In the genomic region with DNA sequence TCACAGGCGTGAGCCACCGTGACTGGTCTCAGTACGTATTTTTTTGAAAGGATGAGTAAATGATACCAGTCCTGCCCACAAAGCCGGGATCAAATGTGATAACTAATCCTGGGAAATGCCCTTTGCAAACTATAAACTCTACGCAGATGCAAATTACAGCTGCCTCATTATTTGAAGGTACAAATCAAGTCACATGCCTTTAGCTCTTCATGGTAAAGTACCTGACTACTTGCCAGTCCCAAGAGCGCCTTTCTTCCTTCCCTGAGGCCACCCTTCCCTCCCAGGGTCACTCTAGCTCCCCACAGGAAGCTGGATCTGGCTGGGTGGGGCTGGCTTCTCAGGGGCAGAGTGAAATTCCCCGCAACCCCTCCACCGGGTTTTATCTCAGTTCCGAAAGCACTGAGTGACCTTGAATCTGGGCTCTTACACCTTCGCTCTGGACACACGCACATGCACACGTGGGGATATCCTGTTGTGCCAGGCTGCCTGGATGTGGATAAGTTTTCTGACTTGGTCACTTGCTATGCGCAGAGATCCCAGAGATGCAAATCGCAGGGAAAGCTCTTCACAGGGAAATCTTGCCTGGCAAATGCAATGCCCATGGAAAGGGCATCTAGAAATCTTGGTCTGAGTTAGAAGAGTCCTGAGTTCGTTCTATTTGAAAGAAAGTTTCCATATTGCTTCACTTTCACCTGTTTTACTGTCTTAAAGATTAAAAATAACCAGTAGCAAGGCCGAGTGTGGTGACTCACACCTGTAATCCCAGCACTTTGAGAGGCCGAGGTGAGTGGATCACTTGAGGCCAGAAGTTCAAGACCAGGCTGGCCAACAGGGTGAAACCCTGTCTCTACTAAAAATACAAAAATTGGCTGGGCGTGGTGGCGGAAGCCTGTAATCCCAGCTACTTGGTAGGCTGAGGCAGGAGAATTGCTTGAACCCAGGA, we compare ENCODE assay signal across 13 cellular contexts. TPM values are rescaled to one million over a fixed set of nuclear protein-coding genes. Genes with fewer than 3 reads are reported as not detected.
DNase-seq lines count a peak whose midpoint lies in the region; ATAC-seq and TF ChIP-seq lines count a peak whose summit lies in the region.
"Had no signal": no experiment of that assay in that cellular context is flagged by ENCODE, and none has a peak within 500 bp of the region (broad histone marks: within the 10 kb centered on the region; RNA-seq: fewer than 3 reads in every experiment).

No MANE protein-coding gene starts in this region.

- H3K9me3 ChIP-seq in OCI-LY1 (ENCODE audit: low read length) = peaks cover 10% of the 10 kb centered on the region; the same call in 1 of the 2 replicates
- peaks cover 0 to 11% (median 0%) of the 10 kb centered on the region in 3 donors for H3K9me3 ChIP-seq in esophagus squamous epithelium
- H3K9me3 ChIP-seq in left lung = peaks cover 0 to 5% of the 10 kb centered on the region in 2 donors
- H3K9me3 ChIP-seq in upper lobe of right lung = peaks cover 11% of the 10 kb centered on the region
- H3K9me3 ChIP-seq: prostate gland had no signal

- intact Hi-C loops in esophagus squamous epithelium (cut with DNase I) (no loop called here), left lung (cut with DNase I) (no loop called here), upper lobe of right lung (cut with DNase I) (loop anchor here (10.0 kb wide), 1 partner anchor 57 kb away; no protein-coding TSS in a partner anchor)

- no peak overlapping the region for H2AFZ ChIP-seq in OCI-LY1 (ENCODE audit: low read length)

- ATAC-seq in left lung = peak; percentile 88
- ATAC-seq in upper lobe of right lung = peak; percentile 83
- ATAC-seq in stimulated activated naive CD8-positive, alpha-beta T cell treated with anti-CD3 and anti-CD28 coated beads, Interleukin-15, Interleukin-2, amounts not matched to agents 100 U/mL and 50 U/mL, for 24 hours = no peak

- H3K27ac ChIP-seq in OCI-LY1 (ENCODE audit: low read depth, low read length, poor library complexity, severe bottlenecking) (peak overlapping the region; percentile 44), esophagus squamous epithelium (peak overlapping the region in 3 of 4 donors; percentile 42 to 56 (median 45)), left lung (peak overlapping the region; percentile 7 to 21), upper lobe of right lung (peak overlapping the region; percentile 67)
- H3K27ac ChIP-seq: prostate gland had no signal

- H4K20me1 ChIP-seq in OCI-LY1 (ENCODE audit: insufficient read depth, low read length) = no peaks in the 10 kb centered on the region

- DNase-seq in esophagus squamous epithelium (lab: John Stamatoyannopoulos, UW) (no peak), left lung (no peak), upper lobe of right lung (no peak), Ammon's horn (ENCODE audit: low spot score) (no peak), RPMI8226 (no peak)
- DNase-seq in stimulated activated naive CD8-positive, alpha-beta T cell treated with anti-CD3 and anti-CD28 coated beads, Interleukin-15, Interleukin-2, amounts not matched to agents 100 U/mL and 50 U/mL, for 24 hours = no peak
- DNase-seq: activated CD4-positive, alpha-beta T cell treated with anti-CD3 and anti-CD28 coated beads, Interleukin-2, amount 50 U/mL, for 48 hours; activated naive CD8-positive, alpha-beta T cell treated with anti-CD3 and anti-CD28 coated beads, Interleukin-2, amount 10 ng/mL, durations not matched to agents 7 days and 5 days; activated T-cell treated with anti-CD3 and anti-CD28 coated beads, Interleukin-2, amount 50 U/mL, for 48 hours; C1 segment of cervical spinal cord; NCI-H2171 treated with DMSO at 0.1 percent for 48 hours had no signal

- no peak for TF ChIP-seq POLR2A in esophagus squamous epithelium (IDR thresholded peaks at IDR 0.05)

- no peaks in the 10 kb centered on the region for H3F3A ChIP-seq in OCI-LY1 (ENCODE audit: insufficient read depth, low read length)

- H3K4me3 ChIP-seq in OCI-LY1 (ENCODE audit: low read depth, low read length, poor library complexity, severe bottlenecking) (no peak overlapping the region), esophagus squamous epithelium (no peak overlapping the region), left lung (no peak overlapping the region), upper lobe of right lung (no peak overlapping the region)
- H3K4me3 ChIP-seq: prostate gland had no signal

- H3K36me3 ChIP-seq in OCI-LY1 (ENCODE audit: insufficient read depth, low read length) = no peaks in the 10 kb centered on the region
- peaks cover 0 to 6% (median 0%) of the 10 kb centered on the region in 3 donors for H3K36me3 ChIP-seq in esophagus squamous epithelium
- no peaks in the 10 kb centered on the region for H3K36me3 ChIP-seq in left lung
- H3K36me3 ChIP-seq in upper lobe of right lung = no peaks in the 10 kb centered on the region
- H3K36me3 ChIP-seq: prostate gland had no signal

- no peaks in the 10 kb centered on the region for H3K79me2 ChIP-seq in OCI-LY1 (ENCODE audit: insufficient read depth, low read length)

- H3K9ac ChIP-seq in OCI-LY1 (ENCODE audit: low read length) = no peak overlapping the region

- WGBS in esophagus squamous epithelium, 2 donors = 60 to 64% methylated on average over 16 to 19 of the region's 19 CpGs

- TF ChIP-seq CTCF in OCI-LY1 (IDR thresholded peaks at IDR 0.05; ENCODE audit: low read length) (no peak), esophagus squamous epithelium (IDR thresholded peaks at IDR 0.05) (no peak), left lung (IDR thresholded peaks at IDR 0.05) (no peak), upper lobe of right lung (IDR thresholded peaks at IDR 0.05) (no peak)

- no peaks in the 10 kb centered on the region for H3K27me3 ChIP-seq in OCI-LY1 (ENCODE audit: insufficient read depth, low read length)
- no peaks in the 10 kb centered on the region for H3K27me3 ChIP-seq in esophagus squamous epithelium
- H3K27me3 ChIP-seq in left lung = no peaks in the 10 kb centered on the region
- H3K27me3 ChIP-seq in upper lobe of right lung = no peaks in the 10 kb centered on the region

- H3K4me1 ChIP-seq in OCI-LY1 (ENCODE audit: insufficient read depth, low read length, severe bottlenecking) (peaks cover 29% of the 10 kb centered on the region), esophagus squamous epithelium (peaks cover 4 to 54% (median 21%) of the 10 kb centered on the region in 3 donors), left lung (peaks cover 0 to 9% of the 10 kb centered on the region in 2 donors), upper lobe of right lung (peaks cover 6% of the 10 kb centered on the region)
- H3K4me1 ChIP-seq: prostate gland had no signal

- H3K4me2 ChIP-seq in OCI-LY1 (ENCODE audit: low read length) = no peak overlapping the region

- H3K9me2 ChIP-seq in OCI-LY1 (ENCODE audit: low read depth, low read length) = no peaks in the 10 kb centered on the region

RNA-seq across cellular contexts. Expression of gene A4GALT, which starts 8.5 kb away (rescaled TPM):
- total RNA-seq in esophagus squamous epithelium = 10 to 100 TPM; 13.9 to 22.0 (median 17.6) TPM
- 10 to 100 TPM; 11.2 to 21.3 TPM for total RNA-seq in left lung
- total RNA-seq in upper lobe of right lung = 25.7 TPM
- total RNA-seq: activated naive CD8-positive, alpha-beta T cell treated with anti-CD3 and anti-CD28 coated beads, Interleukin-2, amount 10 ng/mL, durations not matched to agents 7 days and 5 days had no signal

Comparison
In these comparisons a context has a peak if more than half of its experiments do, and no peak if none do; other contexts are left out.
1. H3K27ac ChIP-seq: peak in every context shown above with its lines; median percentile 67 in upper lobe of right lung; 45 in esophagus squamous epithelium; 44 in OCI-LY1; 14 in left lung.